In genomic region chr1:35575401-35575958, GRCh38 we compare ENCODE assay signal across 1 cellular context.
TF ChIP-seq lines count a peak whose summit lies in the region.

No MANE protein-coding gene starts in this region.

TF ChIP-seq in HepG2, 621 proteins besides CTCF, POLR2A, EP300 and RAD21 (continues in another document):
- TF ChIP-seq HMGXB4 (CRISPR knock-in tag; IDR thresholded peaks at IDR 0.05; ENCODE audit: borderline replicate concordance in 1 of 2, low read depth in 1 of 2) (peak in 1 of 2 experiments; percentile 10; a peak in 1 of 4 replicates), KAT2B (IDR thresholded peaks at IDR 0.05; ENCODE audit: borderline replicate concordance, low read depth, low read length) (no peak), ELF1 (CRISPR knock-in tag; IDR thresholded peaks at IDR 0.05) (no peak), PHF8 (CRISPR knock-in tag; IDR thresholded peaks at IDR 0.05) (peak; percentile 23), MED13 (CRISPR knock-in tag; IDR thresholded peaks at IDR 0.05) (0 out of 2 replicates have a peak, but pooled peaks have one; percentile 33), NR2C2 (CRISPR knock-in tag; IDR thresholded peaks at IDR 0.05; ENCODE audit: borderline replicate concordance) (no peak), FOXA3 (CRISPR knock-in tag; IDR thresholded peaks at IDR 0.05) (peak; percentile 56), CEBPG (CRISPR knock-in tag; IDR thresholded peaks at IDR 0.05) (peak; percentile 47; the same call in 1 of the 2 replicates), THAP8 (CRISPR knock-in tag; IDR thresholded peaks at IDR 0.05; ENCODE audit: borderline replicate concordance) (no peak), FOSL2 (CRISPR knock-in tag; IDR thresholded peaks at IDR 0.05) (no peak), HNF4A (CRISPR knock-in tag; IDR thresholded peaks at IDR 0.05) (peak; percentile 67), CEBPB (IDR thresholded peaks at IDR 0.05; ENCODE audit: borderline replicate concordance, low read depth, low read length) (peak; percentile 16; the same call in 1 of the 2 replicates), MYNN (CRISPR knock-in tag; IDR thresholded peaks at IDR 0.05; ENCODE audit: low read depth) (no peak), ZFY (CRISPR knock-in tag; IDR thresholded peaks at IDR 0.05) (no peak), SOX6 (IDR thresholded peaks at IDR 0.05) (no peak), SOX6 (CRISPR knock-in tag; IDR thresholded peaks at IDR 0.05) (peak; percentile 25; the same call in 1 of the 2 replicates), FOXA1 (IDR thresholded peaks at IDR 0.05) (no peak), FOXA1 (CRISPR knock-in tag; IDR thresholded peaks at IDR 0.05) (peak; percentile 49; the same call in 1 of the 2 replicates), JUN (CRISPR knock-in tag; IDR thresholded peaks at IDR 0.05) (0 out of 2 replicates have a peak, but pooled peaks have one; percentile 5), DDIT3 (CRISPR knock-in tag; IDR thresholded peaks at IDR 0.05) (no peak), SOX13 (IDR thresholded peaks at IDR 0.05) (no peak), SOX13 (CRISPR knock-in tag; conservative IDR thresholded peaks at IDR 0.05 in 1 of 2, IDR thresholded peaks at IDR 0.05 in 1 of 2) (0 out of 4 replicates have a peak, but pooled peaks of 1 of the 2 experiments have one; percentile 36), ZFP91 (CRISPR knock-in tag; IDR thresholded peaks at IDR 0.05; ENCODE audit: borderline replicate concordance) (no peak), MAX (IDR thresholded peaks at IDR 0.05) (no peak), ZNF530 (CRISPR knock-in tag; IDR thresholded peaks at IDR 0.05; ENCODE audit: low read depth) (no peak), FOXP4 (CRISPR knock-in tag; IDR thresholded peaks at IDR 0.05) (peak; percentile 47; the same call in 1 of the 2 replicates), POGZ (CRISPR knock-in tag; IDR thresholded peaks at IDR 0.05) (no peak), TFE3 (CRISPR knock-in tag; IDR thresholded peaks at IDR 0.05) (no peak), CREB1 (IDR thresholded peaks at IDR 0.05) (no peak), CREB1 (CRISPR knock-in tag; IDR thresholded peaks at IDR 0.05) (0 out of 2 replicates have a peak, but pooled peaks have one; percentile 39), JDP2 (CRISPR knock-in tag; IDR thresholded peaks at IDR 0.05; ENCODE audit: borderline replicate concordance) (no peak), DPF2 (CRISPR knock-in tag; IDR thresholded peaks at IDR 0.05; ENCODE audit: borderline replicate concordance, low read depth) (0 out of 2 replicates have a peak, but pooled peaks have one; percentile 22), MNT (IDR thresholded peaks at IDR 0.05) (peak; percentile 28; the same call in 1 of the 2 replicates), ZNF383 (CRISPR knock-in tag; IDR thresholded peaks at IDR 0.05; ENCODE audit: borderline replicate concordance) (no peak), ZBTB43 (CRISPR knock-in tag; conservative IDR thresholded peaks at IDR 0.05) (peak; percentile 88), HNF4G (IDR thresholded peaks at IDR 0.05; ENCODE audit: borderline replicate concordance, low read depth, low read length) (peak; percentile 41; the same call in 1 of the 2 replicates), HNF4G (CRISPR knock-in tag; IDR thresholded peaks at IDR 0.05; ENCODE audit: borderline replicate concordance, low read depth) (no peak), HHEX (CRISPR knock-in tag; IDR thresholded peaks at IDR 0.05) (no peak), ZFX (CRISPR knock-in tag; IDR thresholded peaks at IDR 0.05; ENCODE audit: low read depth) (peak; percentile 3; the same call in 1 of the 2 replicates), ZNF441 (CRISPR knock-in tag; IDR thresholded peaks at IDR 0.05; ENCODE audit: borderline replicate concordance) (no peak), ZMYM4 (CRISPR knock-in tag; IDR thresholded peaks at IDR 0.05) (0 out of 2 replicates have a peak, but pooled peaks have one; percentile 20), TEAD3 (CRISPR knock-in tag; optimal IDR thresholded peaks at IDR 0.05; ENCODE audit: borderline replicate concordance) (peak; percentile 71), THAP11 (CRISPR knock-in tag; IDR thresholded peaks at IDR 0.05) (no peak), PHF5A (CRISPR knock-in tag; IDR thresholded peaks at IDR 0.05; ENCODE audit: low read depth, unreplicated experiment) (peak; percentile 18), CBX2 (IDR thresholded peaks at IDR 0.05; ENCODE audit: low read depth, low read length) (no peak), CBX2 (CRISPR knock-in tag; IDR thresholded peaks at IDR 0.05; ENCODE audit: low read depth) (no peak), ZNF646 (CRISPR knock-in tag; IDR thresholded peaks at IDR 0.05) (peak; percentile 84), SIX1 (CRISPR knock-in tag; IDR thresholded peaks at IDR 0.05; ENCODE audit: borderline replicate concordance) (no peak), ZNF777 (CRISPR knock-in tag; IDR thresholded peaks at IDR 0.05) (peak; percentile 43; the same call in 1 of the 2 replicates), ZNF101 (CRISPR knock-in tag; IDR thresholded peaks at IDR 0.05; ENCODE audit: borderline replicate concordance, low read depth) (no peak), ZNF678 (CRISPR knock-in tag; IDR thresholded peaks at IDR 0.05) (no peak)
